Comparison of ENCODE assay signal across 1 cellular context in the genomic region with DNA sequence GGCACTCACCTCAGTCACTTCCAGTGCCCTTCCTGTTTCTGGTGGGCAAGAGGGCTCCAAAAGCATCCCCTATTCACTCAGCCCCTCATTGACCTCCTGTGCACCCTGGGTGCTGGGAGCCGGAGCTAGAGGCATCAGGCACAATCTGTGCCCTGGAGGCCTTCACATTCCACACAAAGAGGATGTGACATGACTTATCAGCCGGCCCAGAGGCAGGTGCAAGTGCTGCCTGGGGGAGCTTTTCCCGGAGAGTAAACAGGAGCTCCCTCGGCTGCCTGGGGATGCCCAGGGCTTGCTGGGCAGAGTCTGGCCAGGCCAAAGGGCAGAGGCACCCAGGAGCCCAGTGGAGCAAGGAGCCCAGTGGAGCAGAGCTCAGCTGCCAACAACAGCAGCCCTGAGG.
TF ChIP-seq lines count a peak whose summit lies in the region.

No MANE protein-coding gene starts in this region.

TF ChIP-seq in GM23338, 12 proteins besides CTCF, POLR2A, EP300 and RAD21 (continued from another document):
- TF ChIP-seq, protein P1, sequence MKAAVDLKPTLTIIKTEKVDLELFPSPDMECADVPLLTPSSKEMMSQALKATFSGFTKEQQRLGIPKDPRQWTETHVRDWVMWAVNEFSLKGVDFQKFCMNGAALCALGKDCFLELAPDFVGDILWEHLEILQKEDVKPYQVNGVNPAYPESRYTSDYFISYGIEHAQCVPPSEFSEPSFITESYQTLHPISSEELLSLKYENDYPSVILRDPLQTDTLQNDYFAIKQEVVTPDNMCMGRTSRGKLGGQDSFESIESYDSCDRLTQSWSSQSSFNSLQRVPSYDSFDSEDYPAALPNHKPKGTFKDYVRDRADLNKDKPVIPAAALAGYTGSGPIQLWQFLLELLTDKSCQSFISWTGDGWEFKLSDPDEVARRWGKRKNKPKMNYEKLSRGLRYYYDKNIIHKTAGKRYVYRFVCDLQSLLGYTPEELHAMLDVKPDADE (IDR thresholded peaks at IDR 0.05) = no peak
- no peak for TF ChIP-seq JUNB (IDR thresholded peaks at IDR 0.05; ENCODE audit: unreplicated experiment)
- TF ChIP-seq ZNF331 (CRISPR knock-in tag; IDR thresholded peaks at IDR 0.05; ENCODE audit: low read depth) = no peak
- TF ChIP-seq ZNF114 (CRISPR knock-in tag; IDR thresholded peaks at IDR 0.05) = no peak
